ENCODE assay signal across 1 cellular context in genomic region chr9:123678038-123678877, GRCh38.
TF ChIP-seq lines count a peak whose summit lies in the region.

No MANE protein-coding gene starts in this region.

TF ChIP-seq in HepG2, 621 proteins besides CTCF, POLR2A, EP300 and RAD21 (continued from another document and continues in another):
- TF ChIP-seq SRY (CRISPR knock-in tag; IDR thresholded peaks at IDR 0.05) (no peak), IRF9 (CRISPR knock-in tag; IDR thresholded peaks at IDR 0.05; ENCODE audit: borderline replicate concordance) (no peak), HOXD1 (CRISPR knock-in tag; IDR thresholded peaks at IDR 0.05) (peak; percentile 74), SOX13 (IDR thresholded peaks at IDR 0.05) (peak; percentile 91), SOX13 (CRISPR knock-in tag; conservative IDR thresholded peaks at IDR 0.05 in 1 of 2, IDR thresholded peaks at IDR 0.05 in 1 of 2) (peak in 1 of 2 experiments; percentile 95; a peak in 2 of 4 replicates), ZNF142 (CRISPR knock-in tag; IDR thresholded peaks at IDR 0.05) (no peak), THAP11 (CRISPR knock-in tag; IDR thresholded peaks at IDR 0.05) (no peak), SMAD9 (CRISPR knock-in tag; IDR thresholded peaks at IDR 0.05) (no peak), CHD4 (IDR thresholded peaks at IDR 0.05; ENCODE audit: borderline replicate concordance, low read length) (0 out of 2 replicates have a peak, but pooled peaks have one; percentile 71), SOX6 (IDR thresholded peaks at IDR 0.05) (no peak), SOX6 (CRISPR knock-in tag; IDR thresholded peaks at IDR 0.05) (peak; percentile 63), TCF7 (IDR thresholded peaks at IDR 0.05; ENCODE audit: low read depth) (peak; percentile 84), FOXA1 (IDR thresholded peaks at IDR 0.05) (peak; percentile 39; the same call in 1 of the 2 replicates), FOXA1 (CRISPR knock-in tag; IDR thresholded peaks at IDR 0.05) (peak; percentile 89), ZBTB40 (IDR thresholded peaks at IDR 0.05) (no peak), ZBTB40 (CRISPR knock-in tag; IDR thresholded peaks at IDR 0.05) (no peak), ZGPAT (CRISPR knock-in tag; IDR thresholded peaks at IDR 0.05) (0 out of 2 replicates have a peak, but pooled peaks have one; percentile 39), CSRNP1 (CRISPR knock-in tag; IDR thresholded peaks at IDR 0.05) (no peak), ARID2 (CRISPR knock-in tag; IDR thresholded peaks at IDR 0.05; ENCODE audit: borderline replicate concordance) (no peak), TBX2 (CRISPR knock-in tag; IDR thresholded peaks at IDR 0.05; ENCODE audit: borderline replicate concordance) (peak; percentile 59; the same call in 1 of the 2 replicates), HMG20B (CRISPR knock-in tag; conservative IDR thresholded peaks at IDR 0.05) (peak; percentile 89), SOX5 (CRISPR knock-in tag; IDR thresholded peaks at IDR 0.05; ENCODE audit: borderline replicate concordance) (peak; percentile 94), KMT2A (CRISPR knock-in tag; IDR thresholded peaks at IDR 0.05) (no peak), ZNF292 (CRISPR knock-in tag; IDR thresholded peaks at IDR 0.05; ENCODE audit: borderline replicate concordance, low read depth) (no peak), STAT5B (CRISPR knock-in tag; IDR thresholded peaks at IDR 0.05) (no peak), GABPA (IDR thresholded peaks at IDR 0.05; ENCODE audit: low read depth, low read length) (no peak), GABPA (CRISPR knock-in tag; IDR thresholded peaks at IDR 0.05; ENCODE audit: low read depth) (peak; percentile 23; the same call in 1 of the 2 replicates), TOE1 (CRISPR knock-in tag; IDR thresholded peaks at IDR 0.05) (peak; percentile 59; the same call in 1 of the 2 replicates), EHMT2 (IDR thresholded peaks at IDR 0.05; ENCODE audit: borderline replicate concordance, low read depth, low read length) (no peak), ELF3 (CRISPR knock-in tag; IDR thresholded peaks at IDR 0.05) (peak; percentile 39; the same call in 1 of the 2 replicates), FOSL2 (CRISPR knock-in tag; IDR thresholded peaks at IDR 0.05) (peak; percentile 71), ZNF749 (CRISPR knock-in tag; IDR thresholded peaks at IDR 0.05; ENCODE audit: borderline replicate concordance) (no peak), CEBPG (CRISPR knock-in tag; IDR thresholded peaks at IDR 0.05) (peak; percentile 19), STAT6 (CRISPR knock-in tag; IDR thresholded peaks at IDR 0.05; ENCODE audit: borderline replicate concordance) (no peak), ASH2L (IDR thresholded peaks at IDR 0.05; ENCODE audit: insufficient read length, low read depth, low read length) (peak; percentile 29), FUBP1 (CRISPR knock-in tag; IDR thresholded peaks at IDR 0.05; ENCODE audit: borderline replicate concordance) (no peak)
